Comparison of ENCODE assay signal across 8 cellular contexts in the genomic region with DNA sequence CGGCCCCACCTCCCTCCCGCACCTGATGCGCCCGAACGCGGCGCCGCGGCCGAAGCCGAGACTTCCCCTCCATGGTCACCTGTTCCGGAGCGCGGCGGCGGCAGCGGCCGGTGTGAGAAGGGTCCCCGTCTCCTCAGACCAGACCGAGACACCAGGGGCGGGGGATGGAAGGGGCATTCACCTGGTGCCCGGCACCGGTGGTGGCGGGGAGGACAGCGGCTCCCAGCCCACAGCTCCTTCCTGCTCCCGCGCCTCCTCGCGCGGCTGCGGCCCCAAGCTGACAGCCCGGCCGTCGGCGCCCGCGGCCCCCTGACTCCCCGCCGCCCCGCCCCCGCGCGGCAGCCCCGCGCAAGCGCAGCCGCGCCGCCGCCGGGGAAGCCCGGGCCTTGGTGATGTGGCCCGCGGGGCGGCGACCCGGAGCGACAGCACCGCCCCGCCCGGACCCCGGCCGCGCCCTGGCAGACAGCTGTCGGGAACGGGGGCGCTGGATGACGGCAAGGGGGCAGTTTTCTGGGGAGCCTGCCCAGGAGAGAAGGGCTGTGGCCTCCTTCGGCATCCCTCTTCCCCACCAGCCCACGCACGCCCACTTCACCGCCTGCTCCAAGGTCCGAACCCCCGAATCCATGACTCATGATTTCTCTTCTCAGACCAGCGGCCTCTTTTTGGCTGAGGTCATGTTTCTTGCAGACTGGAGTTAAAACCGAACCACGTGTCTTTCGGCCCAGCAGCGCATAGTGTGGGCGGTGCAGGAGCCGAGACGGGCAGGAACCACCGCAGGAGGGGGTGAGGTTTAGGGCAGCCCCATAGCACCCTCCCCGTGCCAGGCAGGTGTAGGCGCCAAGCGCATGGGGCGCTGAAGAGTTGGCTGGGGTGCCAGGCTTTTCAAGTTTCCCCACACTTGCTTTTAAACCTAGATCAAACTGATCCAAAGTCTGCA. TPM values are rescaled to one million over a fixed set of nuclear protein-coding genes. Genes with fewer than 3 reads are reported as not detected.
DNase-seq lines count a peak whose midpoint lies in the region; ATAC-seq, FAIRE-seq and TF ChIP-seq lines count a peak whose summit lies in the region.

A gene with protein sequence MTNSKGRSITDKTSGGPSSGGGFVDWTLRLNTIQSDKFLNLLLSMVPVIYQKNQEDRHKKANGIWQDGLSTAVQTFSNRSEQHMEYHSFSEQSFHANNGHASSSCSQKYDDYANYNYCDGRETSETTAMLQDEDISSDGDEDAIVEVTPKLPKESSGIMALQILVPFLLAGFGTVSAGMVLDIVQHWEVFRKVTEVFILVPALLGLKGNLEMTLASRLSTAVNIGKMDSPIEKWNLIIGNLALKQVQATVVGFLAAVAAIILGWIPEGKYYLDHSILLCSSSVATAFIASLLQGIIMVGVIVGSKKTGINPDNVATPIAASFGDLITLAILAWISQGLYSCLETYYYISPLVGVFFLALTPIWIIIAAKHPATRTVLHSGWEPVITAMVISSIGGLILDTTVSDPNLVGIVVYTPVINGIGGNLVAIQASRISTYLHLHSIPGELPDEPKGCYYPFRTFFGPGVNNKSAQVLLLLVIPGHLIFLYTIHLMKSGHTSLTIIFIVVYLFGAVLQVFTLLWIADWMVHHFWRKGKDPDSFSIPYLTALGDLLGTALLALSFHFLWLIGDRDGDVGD (minus strand): TSS at position 282 of the 937 bp plus-strand sequence. CDS start 29,763 bp downstream, outside the sequence.

- no peaks in the 10 kb centered on the region for H3K36me3 ChIP-seq in neutrophil

- ATAC-seq in GM21528 (IDR thresholded peaks at IDR 0.05; ENCODE audit: low FRiP score, unreplicated experiment), result peak; percentile 76

- no peaks in the 10 kb centered on the region for H3K9me3 ChIP-seq in neutrophil

- no peak within 1 kb of the TSS for H3K27ac ChIP-seq in neutrophil

- H3K4me3 ChIP-seq in neutrophil (ENCODE audit: low read depth in 1 of 2, low read length in 1 of 2), result peak within 1 kb of the TSS; percentile 55 to 62

- H3K27me3 ChIP-seq in neutrophil, result peaks cover 91% of the 10 kb centered on the region

- DNase-seq in Daoy (ENCODE audit: low read depth) (peak; percentile 94), HuH-7.5 (ENCODE audit: low spot score) (peak; percentile 71), SHP77 (lab: John Stamatoyannopoulos, UW) (peak; percentile 49 to 83), frontal cortex (ENCODE audit: low spot score in 2 of 2) (peak; percentile 87 to 88)
- DNase-seq in activated gamma-delta T cell treated with anti-CD3 and anti-CD28 coated beads, Interleukin-2, amount 50 U/mL, for 16 hours (ENCODE audit: low read depth), result peak; percentile 65

- H3K4me1 ChIP-seq in neutrophil (ENCODE audit: control insufficient read depth in 1 of 2, insufficient read depth in 1 of 2, low read depth in 1 of 2, low read length in 1 of 2), result peaks cover 11 to 14% of the 10 kb centered on the region in 2 experiments

- no peak for FAIRE-seq in frontal cortex (lab: Jason Lieb, UNC)

- TF ChIP-seq CTCF in neutrophil (IDR thresholded peaks at IDR 0.05) (peak; percentile 18), subcutaneous adipose tissue (IDR thresholded peaks at IDR 0.05; ENCODE audit: low read depth) (no peak)

RNA-seq across cellular contexts. Expression of the gene that starts here (rescaled TPM):
- total RNA-seq in Daoy (2014; rRNA removed; shearing (Covaris generic)), result 55.5 and 80.7 TPM in 2 replicates
- total RNA-seq in frontal cortex, result 147 TPM
- total RNA-seq in subcutaneous adipose tissue, result 10 to 100 TPM; 18.5 to 65.8 (median 36.4) TPM
